In the genomic region with DNA sequence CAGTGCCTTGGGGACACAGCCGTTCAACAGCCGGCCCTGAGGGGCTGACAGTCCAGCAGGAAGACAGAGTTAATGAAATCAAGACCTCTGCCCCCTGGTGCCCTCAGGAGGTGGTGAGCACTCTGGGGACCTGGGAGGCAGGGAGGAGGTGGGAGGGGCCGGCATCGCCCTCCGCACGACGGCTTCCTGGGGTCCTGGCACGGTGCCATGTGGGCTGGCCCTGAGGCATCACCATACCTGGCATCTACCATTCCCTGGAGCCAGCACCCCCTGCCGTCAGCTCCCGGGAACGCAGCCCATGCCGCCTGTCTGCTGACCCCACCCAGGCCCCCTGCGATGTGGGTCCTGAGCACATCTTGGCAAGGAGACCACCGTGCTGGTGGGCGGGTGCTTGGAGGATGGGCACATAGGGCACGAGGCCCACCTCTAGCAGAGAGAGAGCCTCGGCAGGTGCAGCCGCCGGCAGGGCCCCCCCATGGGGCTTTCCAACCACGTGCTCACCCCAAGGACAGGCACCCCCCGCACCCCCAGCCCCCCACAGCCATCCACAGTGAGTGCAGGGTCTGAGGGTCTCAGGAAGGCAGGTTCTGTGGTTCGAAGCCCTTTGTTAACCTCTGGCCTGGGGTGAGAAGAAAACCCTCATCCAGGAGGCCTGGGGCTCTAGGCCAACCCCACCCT, we compare ENCODE assay signal across 8 cellular contexts. TPM values are rescaled to one million over a fixed set of nuclear protein-coding genes. Genes with fewer than 3 reads are reported as not detected.
DNase-seq lines count a peak whose midpoint lies in the region; ATAC-seq and TF ChIP-seq lines count a peak whose summit lies in the region.

No MANE protein-coding gene starts in this region.

- H3K36me3 ChIP-seq in SJCRH30, result no peaks in the 10 kb centered on the region
- no peaks in the 10 kb centered on the region for H3K36me3 ChIP-seq in left lung

- H3K27me3 ChIP-seq in HL-60 (ENCODE audit: insufficient read depth, poor library complexity, severe bottlenecking) (no peaks in the 10 kb centered on the region), SJCRH30 (no peaks in the 10 kb centered on the region), left lung (no peaks in the 10 kb centered on the region)

- no peaks in the 10 kb centered on the region for H3K9me3 ChIP-seq in SJCRH30 (replicated peaks)
- no peaks in the 10 kb centered on the region for H3K9me3 ChIP-seq in left lung

- peak; percentile 46 for ATAC-seq in left lung
- ATAC-seq in GM18861 (IDR thresholded peaks at IDR 0.05; ENCODE audit: unreplicated experiment), result no peak

- no peaks in the 10 kb centered on the region for H3K9me3 Mint-ChIP-seq in activated naive CD8-positive, alpha-beta T cell treated with anti-CD3 and anti-CD28 coated beads for 36 hours

- in situ Hi-C loops in ACHN (cut with HindIII; ENCODE audit: low pct_ligation_motif_present, low pct_unique_long_range_greater_than_20kb, low sequenced_read_pairs), result no loop called here

- H3K4me3 Mint-ChIP-seq in activated naive CD8-positive, alpha-beta T cell treated with anti-CD3 and anti-CD28 coated beads for 36 hours, result no peak overlapping the region

- H3K36me3 Mint-ChIP-seq in activated naive CD8-positive, alpha-beta T cell treated with anti-CD3 and anti-CD28 coated beads for 36 hours, result peaks cover 1% of the 10 kb centered on the region

- DNase-seq in ACHN, result peak; percentile 47
- peak; percentile 8 to 13 for DNase-seq in HL-60 (ENCODE audit: low read depth in 1 of 2, low spot score in 1 of 2)
- DNase-seq in SJCRH30, result peak; percentile 58 to 59
- DNase-seq in activated naive CD8-positive, alpha-beta T cell treated with anti-CD3 and anti-CD28 coated beads for 36 hours, result peak; percentile 74
- DNase-seq in left lung, result no peak
- peak; percentile 18 to 52 for DNase-seq in stimulated activated CD8-positive, alpha-beta memory T cell treated with anti-CD3 and anti-CD28 coated beads, Interleukin-4, amount 100 ng/mL, for 1 hour (ENCODE audit: low read depth in 2 of 2, low spot score in 1 of 2)
- DNase-seq in COLO829 (ENCODE audit: low spot score), result no peak

- intact Hi-C loops in left lung (cut with DNase I), result no loop called here

- H3K27ac ChIP-seq in HL-60 (replicated peaks) (no peak overlapping the region), SJCRH30 (no peak overlapping the region), left lung (no peak overlapping the region)

- H3K27ac Mint-ChIP-seq in activated naive CD8-positive, alpha-beta T cell treated with anti-CD3 and anti-CD28 coated beads for 36 hours, result peak overlapping the region; percentile 65

- peak; percentile 8 for TF ChIP-seq CTCF in HL-60 (IDR thresholded peaks at IDR 0.05; ENCODE audit: insufficient read depth, low read length)
- peak; percentile 16 to 53 for TF ChIP-seq CTCF in left lung (IDR thresholded peaks at IDR 0.05)

- H3K4me1 ChIP-seq in SJCRH30, result peaks cover 18% of the 10 kb centered on the region
- no peaks in the 10 kb centered on the region for H3K4me1 ChIP-seq in left lung

- no peaks in the 10 kb centered on the region for H3K4me1 Mint-ChIP-seq in activated naive CD8-positive, alpha-beta T cell treated with anti-CD3 and anti-CD28 coated beads for 36 hours

- H3K4me3 ChIP-seq in HL-60 (replicated peaks; ENCODE audit: insufficient read depth, low read length) (no peak overlapping the region), SJCRH30 (no peak overlapping the region), left lung (no peak overlapping the region)

- no peaks in the 10 kb centered on the region for H3K27me3 Mint-ChIP-seq in activated naive CD8-positive, alpha-beta T cell treated with anti-CD3 and anti-CD28 coated beads for 36 hours

RNA-seq across cellular contexts. Expression of gene ZFPM1, which starts 52.5 kb away (rescaled TPM):
- 0.56 and 0.85 TPM in 2 replicates for total RNA-seq in SJCRH30 (2014; rRNA removed; shearing (Covaris generic))
- 1 to 10 TPM; 6.7 to 6.9 TPM for total RNA-seq in activated naive CD8-positive, alpha-beta T cell treated with anti-CD3 and anti-CD28 coated beads for 36 hours
- 1 to 10 TPM; 6.2 to 7.0 TPM for total RNA-seq in left lung

Comparison
In these comparisons a context has a peak if more than half of its experiments do, and no peak if none do; other contexts are left out.
1. DNase-seq: peak in ACHN (single experiment), HL-60 (2 of 2), SJCRH30 (2 of 2), activated naive CD8-positive, alpha-beta T cell treated with anti-CD3 and anti-CD28 coated beads for 36 hours (single experiment) and stimulated activated CD8-positive, alpha-beta memory T cell treated with anti-CD3 and anti-CD28 coated beads, Interleukin-4, amount 100 ng/mL, for 1 hour (2 of 2); none in left lung (0 of 2) and COLO829 (single experiment).